Comparison of ENCODE assay signal across 12 cellular contexts in the genomic region with DNA sequence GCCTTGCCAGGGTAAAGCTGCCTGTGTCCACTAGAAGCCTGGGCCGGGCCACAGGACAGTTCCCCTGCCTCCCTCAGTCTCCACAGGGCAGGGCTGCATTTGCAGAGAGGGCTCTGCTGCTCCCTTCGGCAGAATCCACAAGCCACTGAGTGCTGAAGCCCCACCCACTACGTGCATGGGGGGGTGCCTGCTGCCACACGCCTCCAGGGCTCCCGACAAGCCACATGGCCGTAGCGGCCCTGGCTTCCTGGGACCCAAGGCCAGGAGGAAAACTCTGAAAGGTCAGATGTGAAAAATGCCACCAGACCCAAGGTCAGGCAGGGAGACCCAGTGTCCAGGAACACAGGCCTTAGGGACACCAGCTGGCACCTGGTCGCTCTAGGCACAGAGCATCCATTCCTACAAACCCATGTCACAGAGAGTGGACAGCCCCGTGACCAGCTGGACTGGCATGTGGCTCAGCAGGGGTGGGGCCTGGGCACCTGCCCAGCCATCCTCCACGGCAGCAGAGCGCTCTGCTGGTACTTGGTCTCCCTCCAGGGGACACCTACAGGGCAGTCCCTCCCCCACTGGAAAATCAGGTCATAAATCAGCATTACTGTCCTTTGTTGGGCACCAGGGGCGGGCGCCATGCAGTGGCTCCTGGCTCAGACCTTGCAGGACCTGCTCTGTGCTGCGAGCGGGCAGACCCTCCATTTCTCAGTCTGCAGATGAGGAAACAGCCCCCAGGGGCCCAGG. TPM values are rescaled to one million over a fixed set of nuclear protein-coding genes. Genes with fewer than 3 reads are reported as not detected.
DNase-seq lines count a peak whose midpoint lies in the region; ATAC-seq and TF ChIP-seq lines count a peak whose summit lies in the region.
"Had no signal": no experiment of that assay in that cellular context is flagged by ENCODE, and none has a peak within 500 bp of the region (broad histone marks: within the 10 kb centered on the region; RNA-seq: fewer than 3 reads in every experiment).

No MANE protein-coding gene starts in this region.

- peaks cover 5% of the 10 kb centered on the region for H3K36me3 Mint-ChIP-seq in glutamatergic neuron (ENCODE audit: unreplicated experiment)

- DNase-seq in RWPE1 (ENCODE audit: low spot score) (no peak), left colon (peak in 1 of 2 donors; percentile 36), glutamatergic neuron (no peak), colonic mucosa (no peak)
- DNase-seq in activated effector memory CD4-positive, alpha-beta T cell treated with anti-CD3 and anti-CD28 coated beads, Interleukin-2, amount 50 U/mL, for 16 hours = no peak
- DNase-seq: activated CD4-positive, alpha-beta T cell treated with anti-CD3 and anti-CD28 coated beads, Interleukin-2, amount 50 U/mL, for 4 hours; activated naive CD4-positive, alpha-beta T cell treated with anti-CD3 and anti-CD28 coated beads, Interleukin-2, amount 50 U/mL, for 16 hours; foreskin melanocyte had no signal

- peaks cover 23% of the 10 kb centered on the region for H3K9me3 Mint-ChIP-seq in glutamatergic neuron (ENCODE audit: unreplicated experiment)
- H3K9me3 Mint-ChIP-seq: dendritic cell treated with granulocyte-macrophage colony-stimulating factor and Interleukin-4, amounts not matched to agents 40 ng/mL and 50 ng/mL, for 4 days had no signal

- H3K4me3 ChIP-seq in stomach smooth muscle (ENCODE audit: low read length in 2 of 2) (peak overlapping the region in 1 of 2 donors; percentile 44), colonic mucosa (no peak overlapping the region)
- H3K4me3 ChIP-seq: lung had no signal

- ATAC-seq in left colon = peak; percentile 37

- intact Hi-C loops in left colon (cut with DNase I, micrococcal nuclease) = no loop called here
- intact Hi-C loops in colonic mucosa (cut with DNase I) = loop anchor here (5.0 kb wide), 1 partner anchor 46 kb away; no protein-coding TSS in a partner anchor

- POLR2A ChIA-PET in RWPE1 (lab: Yijun Ruan, JAX; ENCODE audit: low non-redundant PET) = no interaction called here

- H3K4me3 Mint-ChIP-seq in glutamatergic neuron (ENCODE audit: unreplicated experiment) = no peak overlapping the region
- H3K4me3 Mint-ChIP-seq: dendritic cell treated with granulocyte-macrophage colony-stimulating factor and Interleukin-4, amounts not matched to agents 40 ng/mL and 50 ng/mL, for 4 days had no signal

- peak; percentile 98 for TF ChIP-seq EP300 in Ishikawa (IDR thresholded peaks at IDR 0.05; ENCODE audit: borderline replicate concordance)

- peak; percentile 49; the same call in 1 of the 2 replicates for TF ChIP-seq RAD21 in Ishikawa (IDR thresholded peaks at IDR 0.05; ENCODE audit: low read depth)

- TF ChIP-seq CTCF in RWPE1 (conservative IDR thresholded peaks at IDR 0.05; ENCODE audit: low read depth) (no peak), glutamatergic neuron (IDR thresholded peaks at IDR 0.05; ENCODE audit: partially characterized antibody, unreplicated experiment) (no peak), colonic mucosa (IDR thresholded peaks at IDR 0.05) (no peak)

- peaks cover 10% of the 10 kb centered on the region for H3K27me3 Mint-ChIP-seq in glutamatergic neuron (ENCODE audit: unreplicated experiment)

- H3K36me3 ChIP-seq in stomach smooth muscle (ENCODE audit: control insufficient read depth in 2 of 2, insufficient read depth in 2 of 2, low read length in 2 of 2) (no peaks in the 10 kb centered on the region), colonic mucosa (no peaks in the 10 kb centered on the region)

- H3K4me1 ChIP-seq in stomach smooth muscle (ENCODE audit: control insufficient read depth, insufficient read depth, low read length) = peaks cover 74% of the 10 kb centered on the region
- H3K4me1 ChIP-seq in colonic mucosa = peaks cover 21% of the 10 kb centered on the region

- H3K4me1 Mint-ChIP-seq in glutamatergic neuron (ENCODE audit: low read depth, unreplicated experiment) = peaks cover 37% of the 10 kb centered on the region

- H3K9ac ChIP-seq in stomach smooth muscle (ENCODE audit: low read length in 2 of 2) (peak overlapping the region; percentile 60 to 61), colonic mucosa (ENCODE audit: low read depth in 2 of 2, low read length in 2 of 2) (no peak overlapping the region)

- H3K27ac ChIP-seq in RWPE1 (peak overlapping the region; percentile 16), stomach smooth muscle (ENCODE audit: low read length) (peak overlapping the region; percentile 94), colonic mucosa (no peak overlapping the region)

- H3K27ac Mint-ChIP-seq in glutamatergic neuron (ENCODE audit: unreplicated experiment) = no peak overlapping the region
- H3K27ac Mint-ChIP-seq: dendritic cell treated with granulocyte-macrophage colony-stimulating factor and Interleukin-4, amounts not matched to agents 40 ng/mL and 50 ng/mL, for 4 days had no signal

- no peaks in the 10 kb centered on the region for H3K9me3 ChIP-seq in stomach smooth muscle (ENCODE audit: control insufficient read depth in 2 of 2, low read length in 2 of 2)
- H3K9me3 ChIP-seq in colonic mucosa = no peaks in the 10 kb centered on the region

- H3K27me3 ChIP-seq in stomach smooth muscle (ENCODE audit: control insufficient read depth in 1 of 2, insufficient read depth in 2 of 2, low read length in 2 of 2) = no peaks in the 10 kb centered on the region
- no peaks in the 10 kb centered on the region for H3K27me3 ChIP-seq in colonic mucosa

- CTCF ChIA-PET in RWPE1 (lab: Yijun Ruan, JAX) = interaction anchor here (0.6 to 1.5 kb wide), 3 partner anchors 13 to 289 kb away, joined by 3 to 5 read pairs (median 3); partner anchors contain the start of gene BCL11B

TF ChIP-seq in Ishikawa, 13 proteins besides CTCF, POLR2A, EP300 and RAD21:
- no peak for TF ChIP-seq TAF1 (IDR thresholded peaks at IDR 0.05; ENCODE audit: low read depth)
- peak; percentile 36; the same call in 1 of the 2 replicates for TF ChIP-seq REST (IDR thresholded peaks at IDR 0.05; ENCODE audit: low read depth)
- TF ChIP-seq FOXM1 (IDR thresholded peaks at IDR 0.05; ENCODE audit: borderline replicate concordance, low read depth) = peak; percentile 91
- peak; percentile 86 for TF ChIP-seq MAX (IDR thresholded peaks at IDR 0.05)
- TF ChIP-seq ZBTB7A (IDR thresholded peaks at IDR 0.05; ENCODE audit: low read depth) = peak; percentile 80
- peak; percentile 100 for TF ChIP-seq NFIC (IDR thresholded peaks at IDR 0.05)
- TF ChIP-seq CEBPB (IDR thresholded peaks at IDR 0.05) = peak; percentile 83
- TF ChIP-seq TEAD4 (IDR thresholded peaks at IDR 0.05) = peak; percentile 97
- TF ChIP-seq YY1 (IDR thresholded peaks at IDR 0.05; ENCODE audit: low read depth) = peak; percentile 79
- TF ChIP-seq EGR1 (IDR thresholded peaks at IDR 0.05) = peak; percentile 78
- TF ChIP-seq CREB1 (IDR thresholded peaks at IDR 0.05; ENCODE audit: low read depth) = no peak
- TF ChIP-seq, protein P1, sequence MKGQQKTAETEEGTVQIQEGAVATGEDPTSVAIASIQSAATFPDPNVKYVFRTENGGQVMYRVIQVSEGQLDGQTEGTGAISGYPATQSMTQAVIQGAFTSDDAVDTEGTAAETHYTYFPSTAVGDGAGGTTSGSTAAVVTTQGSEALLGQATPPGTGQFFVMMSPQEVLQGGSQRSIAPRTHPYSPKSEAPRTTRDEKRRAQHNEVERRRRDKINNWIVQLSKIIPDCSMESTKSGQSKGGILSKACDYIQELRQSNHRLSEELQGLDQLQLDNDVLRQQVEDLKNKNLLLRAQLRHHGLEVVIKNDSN (IDR thresholded peaks at IDR 0.05) = peak; percentile 81
- TF ChIP-seq TCF12 (IDR thresholded peaks at IDR 0.05; ENCODE audit: low read depth) = peak; percentile 100

RNA-seq across cellular contexts. Expression of gene CCDC85C, which starts 42.9 kb away (rescaled TPM):
- total RNA-seq in left colon (10 to 100 TPM; 66.3 to 68.1 TPM), glutamatergic neuron (ENCODE audit: unreplicated experiment) (32.3 TPM), colonic mucosa (10 to 100 TPM; 54.0 to 73.4 TPM)

Comparison
In these comparisons a context has a peak if more than half of its experiments do, and no peak if none do; other contexts are left out.
1. H3K9ac ChIP-seq: peak in stomach smooth muscle (2 of 2); none in colonic mucosa (0 of 2).